In the genomic region with DNA sequence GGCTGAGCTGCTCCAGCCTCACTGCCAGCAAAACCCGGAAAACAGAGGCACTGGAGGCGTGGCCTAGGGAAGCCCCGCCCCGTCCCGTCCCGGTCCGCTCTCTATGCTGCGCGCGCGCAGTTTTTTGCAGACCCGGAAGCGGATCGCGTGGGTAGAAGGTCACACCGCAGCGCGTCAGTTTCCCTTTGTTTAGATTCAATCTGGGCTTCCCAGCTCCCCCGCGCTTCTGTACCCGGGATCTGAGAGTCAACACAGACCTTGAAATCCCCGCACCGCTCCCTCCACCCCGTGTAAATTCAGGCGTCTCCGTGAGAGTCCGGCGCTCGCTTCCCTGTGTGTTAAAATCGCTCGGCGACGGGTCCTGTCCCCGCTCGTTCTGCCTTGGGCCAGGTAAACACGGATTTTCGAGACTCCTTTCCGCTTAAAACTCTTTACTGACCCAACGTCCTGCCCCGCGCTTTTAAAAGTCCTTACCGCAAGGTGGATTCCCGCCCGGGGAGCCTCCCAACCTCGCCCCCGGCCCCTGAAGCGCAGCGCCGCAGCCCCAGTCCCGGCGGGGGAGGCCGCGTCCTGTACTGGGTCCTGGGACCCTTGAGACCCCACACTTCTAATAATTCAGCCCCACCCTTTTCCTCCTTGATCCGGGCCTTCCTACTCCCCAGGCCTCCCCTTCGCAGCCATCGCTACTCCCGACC, we compare ENCODE assay signal across 8 cellular contexts. TPM values are rescaled to one million over a fixed set of nuclear protein-coding genes. Genes with fewer than 3 reads are reported as not detected.
DNase-seq lines count a peak whose midpoint lies in the region; ATAC-seq and TF ChIP-seq lines count a peak whose summit lies in the region.

TSS of gene ZNF610 (plus strand) at position 127 of the 695 bp plus-strand sequence. CDS start 12,930 bp downstream, outside the sequence.

- peak; percentile 77 for ATAC-seq in GM19463 (IDR thresholded peaks at IDR 0.05; ENCODE audit: unreplicated experiment)

- H3K36me3 ChIP-seq in rectal smooth muscle tissue (ENCODE audit: control insufficient read depth, insufficient read depth, low read length) (no peaks in the 10 kb centered on the region), urinary bladder (ENCODE audit: insufficient read depth) (no peaks in the 10 kb centered on the region)

- TF ChIP-seq CTCF in astrocyte of the cerebellum (IDR thresholded peaks at IDR 0.05; ENCODE audit: low read depth, low read length, missing control alignments): no peak

- in situ Hi-C loops in astrocyte of the cerebellum (cut with HindIII; ENCODE audit: low sequenced_read_pairs): no loop called here

- peak within 1 kb of the TSS; percentile 74 for H3K9ac ChIP-seq in rectal smooth muscle tissue (ENCODE audit: low read length)

- peak within 1 kb of the TSS; percentile 62 for H3K27ac ChIP-seq in rectal smooth muscle tissue (ENCODE audit: low read depth, low read length)
- H3K27ac ChIP-seq in urinary bladder (ENCODE audit: low read depth): peak within 1 kb of the TSS; percentile 74

- H3K27me3 ChIP-seq in rectal smooth muscle tissue (ENCODE audit: control insufficient read depth, insufficient read depth, low read length): no peaks in the 10 kb centered on the region

- no peaks in the 10 kb centered on the region for H3K4me1 ChIP-seq in rectal smooth muscle tissue (ENCODE audit: control insufficient read depth, insufficient read depth, low read length)
- no peaks in the 10 kb centered on the region for H3K4me1 ChIP-seq in urinary bladder (ENCODE audit: insufficient read depth)

- peak within 1 kb of the TSS; percentile 87 for H3K4me3 ChIP-seq in astrocyte of the cerebellum (ENCODE audit: low read depth, low read length)
- peak within 1 kb of the TSS; percentile 80 for H3K4me3 ChIP-seq in rectal smooth muscle tissue (ENCODE audit: low read length)
- H3K4me3 ChIP-seq in urinary bladder (ENCODE audit: low read depth, low read length): peak within 1 kb of the TSS; percentile 71

- WGBS in urinary bladder: under 1% methylated on average over 57 of the region's 57 CpGs

- DNase-seq in AG20443 (ENCODE audit: low spot score): peak; percentile 99
- peak; percentile 78 for DNase-seq in NCI-H1092 (lab: John Stamatoyannopoulos, UW)
- peak; percentile 73 for DNase-seq in T-helper 9 cell
- DNase-seq in astrocyte of the cerebellum (ENCODE audit: low read depth): peak; percentile 44
- peak; percentile 25 to 95 (median 84) for DNase-seq in hypothalamus (lab: John Stamatoyannopoulos, UW)

RNA-seq across cellular contexts. Expression of gene ZNF610, which starts in this region (rescaled TPM):
- 8.4 TPM for total RNA-seq in urinary bladder
- 2.2 TPM for polyA plus RNA-seq in urinary bladder

Comparison
In these comparisons a context has a peak if more than half of its experiments do, and no peak if none do; other contexts are left out.
1. Peak in every context shown above with its lines: DNase-seq, ATAC-seq, H3K4me3 ChIP-seq and H3K27ac ChIP-seq.
2. DNase-seq: peak in every context shown above with its lines; median percentile 99 in AG20443; 84 in hypothalamus; 78 in NCI-H1092; 73 in T-helper 9 cell; 44 in astrocyte of the cerebellum.